ENCODE assay signal across 15 cellular contexts in genomic region chr11:61712301-61712700, GRCh38.
"Had no signal": no experiment of that assay in that cellular context is flagged by ENCODE, and none has a peak within 500 bp of the region (broad histone marks: within the 10 kb centered on the region; RNA-seq: fewer than 3 reads in every experiment).

No MANE protein-coding gene starts in this region.

- H3K36me3 Mint-ChIP-seq: activated naive CD8-positive, alpha-beta T cell; stimulated activated effector memory CD8-positive, alpha-beta T cell treated with anti-CD3 and anti-CD28 coated beads, Interleukin-12 subunit alpha, Interleukin-12 subunit beta, amount 100 ng/mL, for 72 hours had no signal

- H3K4me3 ChIP-seq: colonic mucosa, left ventricle myocardium inferior, sigmoid colon, upper lobe of right lung had no signal

- H3K36me3 ChIP-seq: colonic mucosa, left ventricle myocardium inferior, sigmoid colon, upper lobe of right lung had no signal

- H3K27ac Mint-ChIP-seq: activated naive CD8-positive, alpha-beta T cell; nephron; stimulated activated effector memory CD8-positive, alpha-beta T cell treated with anti-CD3 and anti-CD28 coated beads, Interleukin-12 subunit alpha, Interleukin-12 subunit beta, amount 100 ng/mL, for 72 hours had no signal

- H3K27me3 Mint-ChIP-seq: activated naive CD8-positive, alpha-beta T cell had no signal

- H3K4me1 Mint-ChIP-seq: stimulated activated effector memory CD8-positive, alpha-beta T cell treated with anti-CD3 and anti-CD28 coated beads, Interleukin-12 subunit alpha, Interleukin-12 subunit beta, amount 100 ng/mL, for 72 hours had no signal

- DNase-seq: activated CD4-positive, CD25-positive, alpha-beta regulatory T cell treated with anti-CD3 and anti-CD28 coated beads, Interleukin-2, amount 50 U/mL, for 72 hours; activated gamma-delta T cell; colonic mucosa; head of caudate nucleus; left ventricle myocardium inferior; mammary epithelial cell; midbrain; occipital lobe; sigmoid colon; stimulated activated CD4-positive, alpha-beta T cell treated with anti-CD3 and anti-CD28 coated beads, Interleukin-4, amount 100 ng/mL, for 24 hours; upper lobe of right lung had no signal

- H3K27me3 ChIP-seq: colonic mucosa, sigmoid colon, upper lobe of right lung had no signal

- ATAC-seq: stimulated activated effector memory CD8-positive, alpha-beta T cell treated with anti-CD3 and anti-CD28 coated beads, Interleukin-12 subunit alpha, Interleukin-12 subunit beta, amount 100 ng/mL, for 72 hours; upper lobe of right lung had no signal

- H3K4me1 ChIP-seq: upper lobe of right lung had no signal

- H3K9me3 ChIP-seq: colonic mucosa, left ventricle myocardium inferior, sigmoid colon, upper lobe of right lung had no signal

- H3K9me3 Mint-ChIP-seq: nephron; stimulated activated effector memory CD8-positive, alpha-beta T cell treated with anti-CD3 and anti-CD28 coated beads, Interleukin-12 subunit alpha, Interleukin-12 subunit beta, amount 100 ng/mL, for 72 hours had no signal

- H3K27ac ChIP-seq: colonic mucosa, left ventricle myocardium inferior, sigmoid colon, upper lobe of right lung, VCaP had no signal

- H3K4me3 Mint-ChIP-seq: activated naive CD8-positive, alpha-beta T cell; nephron; stimulated activated effector memory CD8-positive, alpha-beta T cell treated with anti-CD3 and anti-CD28 coated beads, Interleukin-12 subunit alpha, Interleukin-12 subunit beta, amount 100 ng/mL, for 72 hours had no signal
